Comparison of ENCODE assay signal across 1 cellular context in the genomic region with DNA sequence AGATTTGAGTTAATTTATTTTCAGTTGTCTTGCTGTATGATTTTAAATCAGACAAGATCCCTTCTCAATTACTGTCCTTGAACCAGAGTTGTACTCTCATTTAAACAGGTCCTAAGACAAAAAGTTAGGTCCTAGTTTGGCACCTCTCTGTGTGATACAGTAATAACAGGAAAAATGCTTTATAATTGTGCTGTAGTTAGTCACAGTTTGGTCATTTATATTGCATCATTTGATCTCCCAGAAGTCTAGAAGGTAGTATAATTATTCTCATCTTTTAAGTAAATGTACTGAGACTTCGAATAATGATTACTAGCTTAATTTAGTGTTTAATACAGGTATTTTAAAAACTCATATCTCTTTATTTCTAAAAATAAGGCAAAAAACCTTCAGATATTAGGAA.
A peak's percentile ranks its signal among the peaks of the same experiment; 100 is the strongest.
TF ChIP-seq lines count a peak whose summit lies in the region.

No MANE protein-coding gene starts in this region.

TF ChIP-seq in IMR-90, 13 proteins besides CTCF, POLR2A, EP300 and RAD21:
- no peak for TF ChIP-seq BHLHE40 (IDR thresholded peaks at IDR 0.05; ENCODE audit: low read depth, low read length)
- no peak for TF ChIP-seq MXI1 (IDR thresholded peaks at IDR 0.05; ENCODE audit: borderline replicate concordance, low read depth, low read length)
- TF ChIP-seq CEBPB (IDR thresholded peaks at IDR 0.05; ENCODE audit: low read depth, low read length), result peak; percentile 75
- no peak for TF ChIP-seq RFX5 (IDR thresholded peaks at IDR 0.05; ENCODE audit: low read depth, low read length)
- TF ChIP-seq, protein P1, sequence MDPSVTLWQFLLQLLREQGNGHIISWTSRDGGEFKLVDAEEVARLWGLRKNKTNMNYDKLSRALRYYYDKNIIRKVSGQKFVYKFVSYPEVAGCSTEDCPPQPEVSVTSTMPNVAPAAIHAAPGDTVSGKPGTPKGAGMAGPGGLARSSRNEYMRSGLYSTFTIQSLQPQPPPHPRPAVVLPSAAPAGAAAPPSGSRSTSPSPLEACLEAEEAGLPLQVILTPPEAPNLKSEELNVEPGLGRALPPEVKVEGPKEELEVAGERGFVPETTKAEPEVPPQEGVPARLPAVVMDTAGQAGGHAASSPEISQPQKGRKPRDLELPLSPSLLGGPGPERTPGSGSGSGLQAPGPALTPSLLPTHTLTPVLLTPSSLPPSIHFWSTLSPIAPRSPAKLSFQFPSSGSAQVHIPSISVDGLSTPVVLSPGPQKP (IDR thresholded peaks at IDR 0.05; ENCODE audit: borderline replicate concordance, low read depth, low read length), result no peak
- TF ChIP-seq, protein P2, sequence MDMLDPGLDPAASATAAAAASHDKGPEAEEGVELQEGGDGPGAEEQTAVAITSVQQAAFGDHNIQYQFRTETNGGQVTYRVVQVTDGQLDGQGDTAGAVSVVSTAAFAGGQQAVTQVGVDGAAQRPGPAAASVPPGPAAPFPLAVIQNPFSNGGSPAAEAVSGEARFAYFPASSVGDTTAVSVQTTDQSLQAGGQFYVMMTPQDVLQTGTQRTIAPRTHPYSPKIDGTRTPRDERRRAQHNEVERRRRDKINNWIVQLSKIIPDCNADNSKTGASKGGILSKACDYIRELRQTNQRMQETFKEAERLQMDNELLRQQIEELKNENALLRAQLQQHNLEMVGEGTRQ (IDR thresholded peaks at IDR 0.05; ENCODE audit: low read depth, low read length), result no peak
